In genomic region chr7:77831481-77831880, GRCh38 we compare ENCODE assay signal across 19 cellular contexts. TPM values are rescaled to one million over a fixed set of nuclear protein-coding genes. Genes with fewer than 3 reads are reported as not detected.
DNase-seq lines count a peak whose midpoint lies in the region; ATAC-seq and TF ChIP-seq lines count a peak whose summit lies in the region.
"Had no signal": no experiment of that assay in that cellular context is flagged by ENCODE, and none has a peak within 500 bp of the region (broad histone marks: within the 10 kb centered on the region; RNA-seq: fewer than 3 reads in every experiment).

No MANE protein-coding gene starts in this region.

- H3F3A ChIP-seq in SU-DHL-6 (ENCODE audit: insufficient read depth), result peaks cover 61% of the 10 kb centered on the region

- no peak overlapping the region for H2AFZ ChIP-seq in SU-DHL-6 (ENCODE audit: low read depth, low read length, severe bottlenecking)
- H2AFZ ChIP-seq: PC-9 had no signal

- no peaks in the 10 kb centered on the region for H3K27me3 ChIP-seq in SU-DHL-6 (ENCODE audit: low read length)
- no peaks in the 10 kb centered on the region for H3K27me3 ChIP-seq in right atrium auricular region

- no peaks in the 10 kb centered on the region for H3K9me2 ChIP-seq in SU-DHL-6 (replicated peaks; ENCODE audit: insufficient read depth, low read length)
- H3K9me2 ChIP-seq: SK-N-SH had no signal

- peaks cover 0 to 14% of the 10 kb centered on the region in 2 donors for H3K36me3 Mint-ChIP-seq in activated naive CD4-positive, alpha-beta T cell treated with anti-CD3 and anti-CD28 coated beads, Interleukin-2, amount 50 U/mL, for 72 hours

- peak overlapping the region; percentile 97 for H3K4me2 ChIP-seq in SU-DHL-6 (ENCODE audit: low read depth, low read length, poor library complexity, severe bottlenecking)
- H3K4me2 ChIP-seq: PC-9, SK-N-SH had no signal

- H3K36me3 ChIP-seq in SU-DHL-6 (ENCODE audit: low read length) (no peaks in the 10 kb centered on the region), right atrium auricular region (no peaks in the 10 kb centered on the region)

- H3K27ac Mint-ChIP-seq in activated naive CD4-positive, alpha-beta T cell treated with anti-CD3 and anti-CD28 coated beads, Interleukin-2, amount 50 U/mL, for 72 hours, result peak overlapping the region in 1 of 2 donors; percentile 68

- peak overlapping the region; percentile 1; the same call in 1 of the 2 replicates for H3K9ac ChIP-seq in SU-DHL-6 (ENCODE audit: low read length)
- H3K9ac ChIP-seq: SK-N-SH had no signal

- H4K20me1 ChIP-seq in SU-DHL-6 (ENCODE audit: low read depth, low read length), result peaks cover 11% of the 10 kb centered on the region; the same call in 1 of the 2 replicates

- peak overlapping the region; percentile 97 for H3K27ac ChIP-seq in SU-DHL-6 (ENCODE audit: low read depth, low read length)
- no peak overlapping the region for H3K27ac ChIP-seq in right atrium auricular region
- H3K27ac ChIP-seq: PC-9 had no signal

- peaks cover 0 to 6% of the 10 kb centered on the region in 2 donors for H3K4me1 ChIP-seq in right atrium auricular region

- no peaks in the 10 kb centered on the region for H3K9me3 ChIP-seq in SU-DHL-6 (ENCODE audit: insufficient read depth, low read length)
- no peaks in the 10 kb centered on the region for H3K9me3 ChIP-seq in right atrium auricular region
- H3K9me3 ChIP-seq: Caco-2, SK-N-SH had no signal

- H3K4me3 ChIP-seq in SU-DHL-6 (ENCODE audit: insufficient read depth, low read length, poor library complexity, severe bottlenecking) (no peak overlapping the region), right atrium auricular region (no peak overlapping the region)
- H3K4me3 ChIP-seq: PC-9 had no signal

- ATAC-seq in activated naive CD4-positive, alpha-beta T cell treated with anti-CD3 and anti-CD28 coated beads, Interleukin-2, amount 50 U/mL, for 72 hours, result peak; percentile 71 to 78
- ATAC-seq in HG03025 (IDR thresholded peaks at IDR 0.05; ENCODE audit: low FRiP score, unreplicated experiment), result no peak

- TF ChIP-seq CTCF in SU-DHL-6 (IDR thresholded peaks at IDR 0.05; ENCODE audit: insufficient read depth, low read length, poor library complexity, severe bottlenecking), result no peak
- no peak for TF ChIP-seq CTCF in right atrium auricular region (IDR thresholded peaks at IDR 0.05)

- DNase-seq in activated T-cell treated with anti-CD3 and anti-CD28 coated beads for 24 hours (ENCODE audit: low read depth) (peak; percentile 4), right atrium auricular region (ENCODE audit: low spot score) (no peak), NAMALWA (ENCODE audit: low spot score) (no peak)
- no peak for DNase-seq in activated T-cell treated with anti-CD3 and anti-CD28 coated beads, Interleukin-2, amount 50 U/mL, for 1 hour
- no peak for DNase-seq in activated naive CD4-positive, alpha-beta T cell treated with anti-CD3 and anti-CD28 coated beads, Interleukin-2, amount 50 U/mL, for 72 hours (ENCODE audit: low spot score in 2 of 2)
- peak; percentile 19 to 42 for DNase-seq in stimulated activated CD4-positive, alpha-beta T cell treated with anti-CD3 and anti-CD28 coated beads, Interleukin-2, amount 100 ng/mL, for 24 hours
- DNase-seq: activated CD8-positive, alpha-beta memory T cell treated with anti-CD3 and anti-CD28 coated beads, Interleukin-2, amount 50 U/mL, for 4 hours; Caco-2; GF-D8; H9; head of caudate nucleus; islet precursor cell; NCI-H2081 treated with DMSO at 0.1 percent for 48 hours; NCI-H526 treated with DMSO at 0.1 percent for 48 hours; PC-9; SK-N-SH had no signal

- peaks cover 99% of the 10 kb centered on the region for H3K79me2 ChIP-seq in SU-DHL-6 (ENCODE audit: insufficient read depth, low read length)

- peaks cover 4 to 5% of the 10 kb centered on the region in 2 donors for H3K9me3 Mint-ChIP-seq in activated naive CD4-positive, alpha-beta T cell treated with anti-CD3 and anti-CD28 coated beads, Interleukin-2, amount 50 U/mL, for 72 hours
- H3K9me3 Mint-ChIP-seq: neural crest cell had no signal

RNA-seq across cellular contexts. Expression of gene PHTF2, which starts 32.9 kb away (rescaled TPM):
- 10 to 100 TPM; 22.8 to 31.1 TPM for total RNA-seq in activated naive CD4-positive, alpha-beta T cell treated with anti-CD3 and anti-CD28 coated beads, Interleukin-2, amount 50 U/mL, for 72 hours
- 10 to 100 TPM; 14.3 to 31.6 TPM for total RNA-seq in right atrium auricular region

RNA-seq across cellular contexts. Expression of gene TMEM60, which starts 33.2 kb away (rescaled TPM):
- 1 to 10 TPM; 7.1 to 9.5 TPM for total RNA-seq in activated naive CD4-positive, alpha-beta T cell treated with anti-CD3 and anti-CD28 coated beads, Interleukin-2, amount 50 U/mL, for 72 hours
- 10 to 100 TPM in 1 of 2 donors, 1 to 10 TPM in 1; 6.6 to 13.8 TPM for total RNA-seq in right atrium auricular region

Comparison
In these comparisons a context has a peak if more than half of its experiments do, and no peak if none do; other contexts are left out.
1. DNase-seq: peak in activated T-cell treated with anti-CD3 and anti-CD28 coated beads for 24 hours (single experiment) and stimulated activated CD4-positive, alpha-beta T cell treated with anti-CD3 and anti-CD28 coated beads, Interleukin-2, amount 100 ng/mL, for 24 hours (2 of 2); none in activated T-cell treated with anti-CD3 and anti-CD28 coated beads, Interleukin-2, amount 50 U/mL, for 1 hour (single experiment), activated naive CD4-positive, alpha-beta T cell treated with anti-CD3 and anti-CD28 coated beads, Interleukin-2, amount 50 U/mL, for 72 hours (0 of 2), right atrium auricular region (single experiment) and NAMALWA (single experiment).